Comparison of ENCODE assay signal across 18 cellular contexts in genomic region chr2:43321446-43321845, GRCh38.
DNase-seq lines count a peak whose midpoint lies in the region; ATAC-seq and TF ChIP-seq lines count a peak whose summit lies in the region.
"Had no signal": no experiment of that assay in that cellular context is flagged by ENCODE, and none has a peak within 500 bp of the region (broad histone marks: within the 10 kb centered on the region; RNA-seq: fewer than 3 reads in every experiment).

No MANE protein-coding gene starts in this region.

- H3F3A ChIP-seq in SK-N-SH (replicated peaks; ENCODE audit: insufficient read depth): peaks cover 33% of the 10 kb centered on the region

- peaks cover 0 to 3% of the 10 kb centered on the region in 2 experiments for H3K36me3 ChIP-seq in SK-N-SH (replicated peaks in 1 of 2; ENCODE audit: control insufficient read depth in 1 of 2, insufficient read depth in 2 of 2, low read length in 1 of 2)
- no peaks in the 10 kb centered on the region for H3K36me3 ChIP-seq in trophoblast cell (ENCODE audit: control insufficient read depth in 1 of 2, insufficient read depth in 2 of 2, low read length in 2 of 2)
- no peaks in the 10 kb centered on the region for H3K36me3 ChIP-seq in vagina
- H3K36me3 ChIP-seq in Caco-2 (ENCODE audit: control insufficient read depth, insufficient read depth, low read length): peaks cover 1% of the 10 kb centered on the region; the same call in 1 of the 2 replicates

- H4K20me1 ChIP-seq in SK-N-SH (ENCODE audit: insufficient read depth): no peaks in the 10 kb centered on the region
- H4K20me1 ChIP-seq: BLaER1 had no signal

- H3K9me3 Mint-ChIP-seq in glutamatergic neuron (ENCODE audit: unreplicated experiment) (no peaks in the 10 kb centered on the region), Caco-2 (ENCODE audit: unreplicated experiment) (no peaks in the 10 kb centered on the region)

- no peak overlapping the region for H3K4me2 ChIP-seq in SK-N-SH
- H3K4me2 ChIP-seq in trophoblast cell (ENCODE audit: low read length): no peak overlapping the region
- H3K4me2 ChIP-seq: BLaER1 had no signal

- H3K4me1 ChIP-seq in SK-N-SH (ENCODE audit: control insufficient read depth in 1 of 2, insufficient read depth in 2 of 2, low read depth in 1 of 2, low read length in 1 of 2): peaks cover 28 to 34% of the 10 kb centered on the region in 2 experiments
- H3K4me1 ChIP-seq in trophoblast cell (ENCODE audit: control insufficient read depth in 1 of 2, insufficient read depth in 2 of 2, low read length in 2 of 2): peaks cover 4 to 16% of the 10 kb centered on the region in 2 experiments
- H3K4me1 ChIP-seq in vagina: peaks cover 23% of the 10 kb centered on the region
- H3K4me1 ChIP-seq in Caco-2: peaks cover 11% of the 10 kb centered on the region

- peak overlapping the region; percentile 81 for H2BK12ac ChIP-seq in trophoblast cell (ENCODE audit: low read length)

- intact Hi-C loops in vagina (cut with DNase I): no loop called here
- intact Hi-C loops in Caco-2 (cut with micrococcal nuclease; ENCODE audit: unreplicated experiment): no loop called here

- H3K23ac ChIP-seq in trophoblast cell (ENCODE audit: low read length): no peak overlapping the region

- H3K4ac ChIP-seq in trophoblast cell (ENCODE audit: low read depth, low read length): no peak overlapping the region

- H3K4me3 ChIP-seq in SK-N-SH (ENCODE audit: low read depth in 2 of 2, low read length in 1 of 2) (no peak overlapping the region), trophoblast cell (ENCODE audit: low read depth, low read length) (no peak overlapping the region), vagina (no peak overlapping the region), Caco-2 (ENCODE audit: low read depth, low read length) (no peak overlapping the region)
- H3K4me3 ChIP-seq: BLaER1 had no signal

- CTCF ChIA-PET in SK-N-SH (lab: Yijun Ruan, JAX): interaction anchor here (1.0 to 1.9 kb wide), 2 partner anchors 17 to 221 kb away, joined by 4 to 8 read pairs; no protein-coding TSS in a partner anchor
- CTCF ChIA-PET in Caco-2 (lab: Charles Lee): no interaction called here

- no peak overlapping the region for H4K12ac ChIP-seq in trophoblast cell (ENCODE audit: low read depth, low read length)

- H2BK120ac ChIP-seq in trophoblast cell (ENCODE audit: insufficient read depth, low read length, poor library complexity): peak overlapping the region; percentile 64

- H3K27me3 Mint-ChIP-seq in glutamatergic neuron (ENCODE audit: unreplicated experiment) (no peaks in the 10 kb centered on the region), Caco-2 (ENCODE audit: insufficient read depth, unreplicated experiment) (no peaks in the 10 kb centered on the region)

- TF ChIP-seq CTCF in SK-N-SH (IDR thresholded peaks at IDR 0.05): no peak
- TF ChIP-seq CTCF in glutamatergic neuron (IDR thresholded peaks at IDR 0.05; ENCODE audit: partially characterized antibody, unreplicated experiment): no peak
- TF ChIP-seq CTCF in vagina (IDR thresholded peaks at IDR 0.05): no peak
- no peak for TF ChIP-seq CTCF in Caco-2 (IDR thresholded peaks at IDR 0.05; ENCODE audit: insufficient read depth in 1 of 2, low read depth in 1 of 2, low read length in 1 of 2, severe bottlenecking in 1 of 2, unreplicated experiment in 1 of 2)

- peaks cover 7% of the 10 kb centered on the region for H3K4me1 Mint-ChIP-seq in glutamatergic neuron (ENCODE audit: low read depth, unreplicated experiment)
- peaks cover 8% of the 10 kb centered on the region for H3K4me1 Mint-ChIP-seq in Caco-2 (ENCODE audit: low read depth, unreplicated experiment)

- H3K9me3 ChIP-seq in SK-N-SH (no peaks in the 10 kb centered on the region), trophoblast cell (ENCODE audit: insufficient read depth, low read depth, low read length) (no peaks in the 10 kb centered on the region), vagina (no peaks in the 10 kb centered on the region), Caco-2 (no peaks in the 10 kb centered on the region)
- H3K9me3 ChIP-seq: BLaER1 had no signal

- TF ChIP-seq RAD21 in SK-N-SH (IDR thresholded peaks at IDR 0.05; ENCODE audit: low read length): no peak

- no TSS peak for BruUV-seq in Caco-2 (replicated peaks; lab: Mats Ljungman, UMichigan)

- H2BK5ac ChIP-seq in trophoblast cell (ENCODE audit: low read depth, low read length, poor library complexity): peak overlapping the region; percentile 22

- POLR2A ChIA-PET in SK-N-SH (lab: Yijun Ruan, JAX) (no interaction called here), Caco-2 (lab: Charles Lee) (no interaction called here)

- H2AK5ac ChIP-seq in trophoblast cell (ENCODE audit: low read length): peak overlapping the region; percentile 86

- no peak overlapping the region for H3K9ac ChIP-seq in SK-N-SH
- H3K9ac ChIP-seq in trophoblast cell (ENCODE audit: low read length): no peak overlapping the region
- H3K9ac ChIP-seq: BLaER1 had no signal

- H4K91ac ChIP-seq in trophoblast cell (ENCODE audit: low read depth, low read length): peak overlapping the region; percentile 68

- H4K8ac ChIP-seq in trophoblast cell (ENCODE audit: low read depth, low read length): no peak overlapping the region

- no peak for TF ChIP-seq POLR2A in vagina (IDR thresholded peaks at IDR 0.05)

- peaks cover 14% of the 10 kb centered on the region for H3K79me1 ChIP-seq in trophoblast cell (ENCODE audit: low read length)

- H3K14ac ChIP-seq in trophoblast cell (ENCODE audit: low read length): no peak overlapping the region

- H2AFZ ChIP-seq in SK-N-SH (ENCODE audit: low read depth) (no peak overlapping the region), trophoblast cell (ENCODE audit: insufficient read depth, low read length, poor library complexity) (no peak overlapping the region)

- H3K9me2 ChIP-seq in SK-N-SH: no peaks in the 10 kb centered on the region

- DNase-seq in SK-N-SH (no peak), NCI-H2171 treated with DMSO at 0.1 percent for 48 hours (lab: John Stamatoyannopoulos, UW) (peak; percentile 72), cerebellar cortex (ENCODE audit: low spot score) (peak; percentile 88), trophoblast cell (no peak), glutamatergic neuron (no peak), vagina (ENCODE audit: extremely low spot score in 2 of 2) (no peak), Caco-2 (no peak)
- DNase-seq: 8988T, AML-193, Calu3, DMS153, DMS79 treated with DMSO at 0.1 percent for 48 hours, EL, GDM1 had no signal

- no peak for ATAC-seq in SK-N-SH treated with all-trans-retinoic acid at 6 μM for 48 hours
- ATAC-seq: HCT116 had no signal

- no peak overlapping the region for H3K27ac Mint-ChIP-seq in glutamatergic neuron (ENCODE audit: unreplicated experiment)
- no peak overlapping the region for H3K27ac Mint-ChIP-seq in Caco-2 (ENCODE audit: unreplicated experiment)

- WGBS in SK-N-SH (ENCODE audit: low lambda C conversion rate): 100% methylated on average over 1 of the region's 1 CpG
- WGBS in trophoblast cell (ENCODE audit: extremely low coverage, insufficient coverage, insufficient read length): no CpG with 5 or more reads among the region's 1 CpG

- H3K4me3 Mint-ChIP-seq in glutamatergic neuron (ENCODE audit: unreplicated experiment) (no peak overlapping the region), Caco-2 (ENCODE audit: unreplicated experiment) (no peak overlapping the region)

- H3K79me2 ChIP-seq in SK-N-SH (ENCODE audit: insufficient read depth) (no peaks in the 10 kb centered on the region), trophoblast cell (ENCODE audit: control insufficient read depth, insufficient read depth, low read length, poor library complexity) (no peaks in the 10 kb centered on the region)

- H3K27me3 ChIP-seq in SK-N-SH (ENCODE audit: insufficient read depth): no peaks in the 10 kb centered on the region
- no peaks in the 10 kb centered on the region for H3K27me3 ChIP-seq in trophoblast cell (ENCODE audit: insufficient read depth, low read length)
- H3K27me3 ChIP-seq in vagina: no peaks in the 10 kb centered on the region
- H3K27me3 ChIP-seq in Caco-2 (replicated peaks; ENCODE audit: control insufficient read depth, insufficient read depth, low read length): no peaks in the 10 kb centered on the region
- H3K27me3 ChIP-seq: BLaER1 had no signal

- H3K27ac ChIP-seq in SK-N-SH (ENCODE audit: low read depth in 2 of 2, low read length in 1 of 2) (peak overlapping the region in 1 of 2 experiments; percentile 99; a peak in 1 of 4 replicates), trophoblast cell (ENCODE audit: low read depth, low read length) (no peak overlapping the region), vagina (no peak overlapping the region)
- H3K27ac ChIP-seq: BLaER1, HL-60 had no signal

- H3K36me3 Mint-ChIP-seq in glutamatergic neuron (ENCODE audit: unreplicated experiment): no peaks in the 10 kb centered on the region
- no peaks in the 10 kb centered on the region for H3K36me3 Mint-ChIP-seq in Caco-2 (ENCODE audit: insufficient read depth, unreplicated experiment)

- no peak for TF ChIP-seq EP300 in SK-N-SH (IDR thresholded peaks at IDR 0.05; ENCODE audit: borderline replicate concordance in 1 of 2, low read depth in 1 of 2, low read length in 1 of 2)

- no peak overlapping the region for H3K18ac ChIP-seq in trophoblast cell (ENCODE audit: low read length)

TF ChIP-seq in SK-N-SH, 30 proteins besides CTCF, POLR2A, EP300 and RAD21:
- peak; percentile 36; the same call in 1 of the 2 replicates for TF ChIP-seq TCF12 (IDR thresholded peaks at IDR 0.05)
- TF ChIP-seq RCOR1 (IDR thresholded peaks at IDR 0.05; ENCODE audit: low read length): no peak
- no peak for TF ChIP-seq NRF1 (IDR thresholded peaks at IDR 0.05; ENCODE audit: low read depth, low read length)

TF ChIP-seq in SK-N-SH treated with all-trans-retinoic acid at 6 μM for 48 hours, 23 proteins besides CTCF, POLR2A, EP300 and RAD21 (continues in another document):
- no peak for TF ChIP-seq TCF4 (CRISPR knock-in tag; IDR thresholded peaks at IDR 0.05; ENCODE audit: borderline replicate concordance)
- no peak for TF ChIP-seq ISL1 (CRISPR knock-in tag; IDR thresholded peaks at IDR 0.05)
- TF ChIP-seq RARB (CRISPR knock-in tag; IDR thresholded peaks at IDR 0.05): no peak
- TF ChIP-seq ARNTL (CRISPR knock-in tag; IDR thresholded peaks at IDR 0.05; ENCODE audit: borderline replicate concordance, low read depth): no peak
- no peak for TF ChIP-seq GLIS3 (CRISPR knock-in tag; IDR thresholded peaks at IDR 0.05)
- no peak for TF ChIP-seq ZNF70 (CRISPR knock-in tag; IDR thresholded peaks at IDR 0.05)
- no peak for TF ChIP-seq ZNF565 (CRISPR knock-in tag; conservative IDR thresholded peaks at IDR 0.05; ENCODE audit: low read depth)
- TF ChIP-seq TOX (CRISPR knock-in tag; IDR thresholded peaks at IDR 0.05; ENCODE audit: borderline replicate concordance): no peak

Comparison
In these comparisons a context has a peak if more than half of its experiments do, and no peak if none do; other contexts are left out.
1. DNase-seq: peak in NCI-H2171 treated with DMSO at 0.1 percent for 48 hours (single experiment) and cerebellar cortex (single experiment); none in SK-N-SH (single experiment), trophoblast cell (0 of 2), glutamatergic neuron (single experiment), vagina (0 of 2) and Caco-2 (0 of 2).